9 cellular contexts compared by ENCODE assay signal in genomic region chr2:30708491-30709290, GRCh38.
DNase-seq lines count a peak whose midpoint lies in the region; ATAC-seq and TF ChIP-seq lines count a peak whose summit lies in the region.
"Had no signal": no experiment of that assay in that cellular context is flagged by ENCODE, and none has a peak within 500 bp of the region (broad histone marks: within the 10 kb centered on the region; RNA-seq: fewer than 3 reads in every experiment).

No MANE protein-coding gene starts in this region.

- no peaks in the 10 kb centered on the region for H3K79me2 ChIP-seq in DND-41 (ENCODE audit: insufficient read depth, low read length)

- no peak overlapping the region for H3K27ac Mint-ChIP-seq in chondrocyte (ENCODE audit: unreplicated experiment)
- H3K27ac Mint-ChIP-seq in mesothelial cell of epicardium = no peak overlapping the region
- H3K27ac Mint-ChIP-seq: activated CD4-positive, alpha-beta memory T cell treated with anti-CD3 and anti-CD28 coated beads for 36 hours had no signal

- H3K9me3 ChIP-seq in DND-41 (ENCODE audit: insufficient read depth, low read length, severe bottlenecking) (no peaks in the 10 kb centered on the region), MG63 (no peaks in the 10 kb centered on the region; the same call in 1 of the 2 replicates)

- ATAC-seq in DND-41 (ENCODE audit: insufficient read depth, low read depth) (peak; percentile 20; the same call in 1 of the 3 replicates), HG03469 (IDR thresholded peaks at IDR 0.05; ENCODE audit: unreplicated experiment) (no peak), GM19351 (IDR thresholded peaks at IDR 0.05; ENCODE audit: unreplicated experiment) (no peak)

- DNase-seq in DND-41 (no peak), MG63 (peak; percentile 26), chondrocyte (ENCODE audit: low spot score) (no peak), mesothelial cell of epicardium (ENCODE audit: low spot score in 2 of 2, unreplicated experiment in 2 of 2) (no peak), COR-L47 (lab: John Stamatoyannopoulos, UW) (no peak)
- no peak for DNase-seq in activated CD4-positive, CD25-positive, alpha-beta regulatory T cell (lab: John Stamatoyannopoulos, UW)
- DNase-seq: activated CD4-positive, alpha-beta memory T cell treated with anti-CD3 and anti-CD28 coated beads for 36 hours had no signal

- H3K4me1 ChIP-seq in DND-41 (ENCODE audit: insufficient read depth, low read length) = peaks cover 2% of the 10 kb centered on the region

- H3K36me3 Mint-ChIP-seq in chondrocyte (ENCODE audit: low read depth) = no peaks in the 10 kb centered on the region
- H3K36me3 Mint-ChIP-seq in mesothelial cell of epicardium = no peaks in the 10 kb centered on the region
- H3K36me3 Mint-ChIP-seq: activated CD4-positive, alpha-beta memory T cell treated with anti-CD3 and anti-CD28 coated beads for 36 hours had no signal

- H3K4me2 ChIP-seq in DND-41 (ENCODE audit: insufficient read depth, low read length) = no peak overlapping the region

- TF ChIP-seq CTCF in DND-41 (IDR thresholded peaks at IDR 0.05; ENCODE audit: borderline replicate concordance, extremely low read depth, low read length, poor library complexity, severe bottlenecking) (peak; percentile 60), chondrocyte (IDR thresholded peaks at IDR 0.05) (peak; percentile 76), mesothelial cell of epicardium (IDR thresholded peaks at IDR 0.05; ENCODE audit: unreplicated experiment) (peak; percentile 56)

- no peak overlapping the region for H3K4me3 Mint-ChIP-seq in chondrocyte (ENCODE audit: unreplicated experiment)
- no peak overlapping the region for H3K4me3 Mint-ChIP-seq in mesothelial cell of epicardium
- H3K4me3 Mint-ChIP-seq: activated CD4-positive, alpha-beta memory T cell treated with anti-CD3 and anti-CD28 coated beads for 36 hours had no signal

- H3K9me3 Mint-ChIP-seq in chondrocyte (ENCODE audit: low read depth) (no peaks in the 10 kb centered on the region), mesothelial cell of epicardium (peaks cover 6% of the 10 kb centered on the region)
- H3K9me3 Mint-ChIP-seq: activated CD4-positive, alpha-beta memory T cell treated with anti-CD3 and anti-CD28 coated beads for 36 hours had no signal

- H3K4me1 Mint-ChIP-seq in chondrocyte (ENCODE audit: low read depth) = peaks cover 8% of the 10 kb centered on the region
- H3K4me1 Mint-ChIP-seq in mesothelial cell of epicardium = peaks cover 10% of the 10 kb centered on the region

- no peak overlapping the region for H3K9ac ChIP-seq in DND-41 (ENCODE audit: low read depth, low read length)

- H3K4me3 ChIP-seq in DND-41 (ENCODE audit: low read depth in 1 of 2, low read length in 2 of 2) = no peak overlapping the region
- no peak overlapping the region for H3K4me3 ChIP-seq in MG63

- H3K27me3 ChIP-seq in DND-41 (ENCODE audit: insufficient read depth, low read length, poor library complexity) (no peaks in the 10 kb centered on the region), MG63 (no peaks in the 10 kb centered on the region)

- H2AFZ ChIP-seq in DND-41 (ENCODE audit: low read depth, low read length) = no peak overlapping the region

- no peak overlapping the region for H3K27ac ChIP-seq in DND-41 (ENCODE audit: low read length)

- H3K36me3 ChIP-seq in DND-41 (ENCODE audit: insufficient read depth, low read length) (no peaks in the 10 kb centered on the region), MG63 (no peaks in the 10 kb centered on the region)

- H4K20me1 ChIP-seq in DND-41 (ENCODE audit: insufficient read depth, low read length) = peaks cover 5% of the 10 kb centered on the region; the same call in 1 of the 2 replicates

- no peaks in the 10 kb centered on the region for H3K27me3 Mint-ChIP-seq in chondrocyte (ENCODE audit: low read depth)
- no peaks in the 10 kb centered on the region for H3K27me3 Mint-ChIP-seq in mesothelial cell of epicardium (ENCODE audit: low read depth)
